9 cellular contexts compared by ENCODE assay signal in genomic region chr12:53502331-53502730, GRCh38. TPM values are rescaled to one million over a fixed set of nuclear protein-coding genes. Genes with fewer than 3 reads are reported as not detected.
DNase-seq lines count a peak whose midpoint lies in the region; ATAC-seq and TF ChIP-seq lines count a peak whose summit lies in the region.
"Had no signal": no experiment of that assay in that cellular context is flagged by ENCODE, and none has a peak within 500 bp of the region (broad histone marks: within the 10 kb centered on the region; RNA-seq: fewer than 3 reads in every experiment).

No MANE protein-coding gene starts in this region.

- H3K4me3 ChIP-seq in AG10803 (ENCODE audit: low read length) (peak overlapping the region; percentile 81), Karpas-422 (ENCODE audit: low read length) (peak overlapping the region; percentile 73), mammary epithelial cell (replicated peaks in 1 of 3; ENCODE audit: insufficient read depth in 1 of 3, low read depth in 2 of 3, low read length in 3 of 3) (peak overlapping the region in 2 of 3 experiments; percentile 63 to 71)

- H3K9me3 Mint-ChIP-seq in naive thymus-derived CD8-positive, alpha-beta T cell: no peaks in the 10 kb centered on the region

- CTCF ChIA-PET in mammary epithelial cell (lab: Charles Lee; ENCODE audit: low non-redundant PET): no interaction called here

- no peaks in the 10 kb centered on the region for H3K9me3 ChIP-seq in Karpas-422 (ENCODE audit: low read length)
- H3K9me3 ChIP-seq in mammary epithelial cell (replicated peaks; ENCODE audit: insufficient read depth, low read length): no peaks in the 10 kb centered on the region
- H3K9me3 ChIP-seq: adrenal gland had no signal

- H3K4me1 Mint-ChIP-seq in naive thymus-derived CD8-positive, alpha-beta T cell: peaks cover 19 to 48% (median 38%) of the 10 kb centered on the region in 4 donors

- no TSS peak for BruUV-seq in mammary epithelial cell (replicated peaks; lab: Mats Ljungman, UMichigan)

- no peak for DNase-seq in AG10803 (ENCODE audit: low read depth)
- no peak for DNase-seq in Karpas-422
- no peak for DNase-seq in mammary epithelial cell
- no peak for DNase-seq in naive thymus-derived CD8-positive, alpha-beta T cell
- no peak for DNase-seq in cortex of kidney (lab: John Stamatoyannopoulos, UW)
- DNase-seq in KG1 (lab: John Stamatoyannopoulos, UW): no peak
- DNase-seq in mesenteric fat pad (ENCODE audit: low spot score): no peak
- DNase-seq in stimulated activated CD4-positive, alpha-beta T cell treated with anti-CD3 and anti-CD28 coated beads, Interleukin-12 subunit alpha, Interleukin-12 subunit beta, amount 100 ng/mL, for 4 hours: no peak

- no peak overlapping the region for H3K27ac ChIP-seq in Karpas-422 (ENCODE audit: low read length)
- H3K27ac ChIP-seq in mammary epithelial cell (ENCODE audit: insufficient read depth, low read depth, low read length): no peak overlapping the region

- H3K36me3 ChIP-seq in Karpas-422 (ENCODE audit: insufficient read depth, low read length) (0 out of 2 replicates have a peak, but pooled peaks cover 3% of the 10 kb centered on the region), mammary epithelial cell (ENCODE audit: insufficient read depth, low read length) (peaks cover 3% of the 10 kb centered on the region)

- H3K4me1 ChIP-seq in Karpas-422 (ENCODE audit: low read length): peaks cover 46% of the 10 kb centered on the region
- H3K4me1 ChIP-seq in mammary epithelial cell (ENCODE audit: insufficient read depth, low read length): peaks cover 33% of the 10 kb centered on the region

- POLR2A ChIA-PET in naive thymus-derived CD8-positive, alpha-beta T cell (lab: Charles Lee): interaction anchor here (1.1 to 4.2 kb wide), 6 partner anchors 9 to 157 kb away, joined by 3 to 48 read pairs (median 6); no protein-coding TSS in a partner anchor

- WGBS in mammary epithelial cell (ENCODE audit: low coverage, missing lambda C conversion rate): 20% methylated on average over 9 of the region's 9 CpGs

- in situ Hi-C loops in mammary epithelial cell (cut with MboI; ENCODE audit: low sequenced_read_pairs in 2 of 2): no loop called here

- H3K9me2 ChIP-seq in Karpas-422 (replicated peaks; ENCODE audit: insufficient read depth, low read length): no peaks in the 10 kb centered on the region

- H3K27me3 Mint-ChIP-seq in naive thymus-derived CD8-positive, alpha-beta T cell: no peaks in the 10 kb centered on the region

- intact Hi-C loops in mammary epithelial cell (cut with micrococcal nuclease): no loop called here

- no peak for ATAC-seq in naive thymus-derived CD8-positive, alpha-beta T cell

- H3K27ac Mint-ChIP-seq in naive thymus-derived CD8-positive, alpha-beta T cell: peak overlapping the region in 7 of 10 donors; percentile 8 to 99 (median 94)

- H3K9ac ChIP-seq in Karpas-422 (ENCODE audit: low read length): peak overlapping the region; percentile 75
- no peak overlapping the region for H3K9ac ChIP-seq in mammary epithelial cell (ENCODE audit: insufficient read depth, low read length)

- no peak overlapping the region for H2AFZ ChIP-seq in Karpas-422 (ENCODE audit: low read length)
- no peak overlapping the region for H2AFZ ChIP-seq in mammary epithelial cell (ENCODE audit: low read depth, low read length)

- H3K27me3 ChIP-seq in Karpas-422 (ENCODE audit: low read length) (no peaks in the 10 kb centered on the region), mammary epithelial cell (ENCODE audit: insufficient read depth, low read length) (no peaks in the 10 kb centered on the region)
- H3K27me3 ChIP-seq: adrenal gland had no signal

- dilution Hi-C loops in mammary epithelial cell (cut with HindIII; ENCODE audit: low sequenced_read_pairs): no loop called here

- peaks cover 36% of the 10 kb centered on the region for H3K79me2 ChIP-seq in Karpas-422 (ENCODE audit: low read length)
- H3K79me2 ChIP-seq in mammary epithelial cell (ENCODE audit: insufficient read depth, low read length): peaks cover 20% of the 10 kb centered on the region

- no peak for TF ChIP-seq CTCF in AG10803 (conservative IDR thresholded peaks at IDR 0.05; ENCODE audit: low read length)
- no peak for TF ChIP-seq CTCF in mammary epithelial cell (conservative IDR thresholded peaks at IDR 0.05 in 1 of 2, IDR thresholded peaks at IDR 0.05 in 1 of 2; ENCODE audit: extremely low read depth in 1 of 2, insufficient read depth in 1 of 2, low read depth in 1 of 2, low read length in 2 of 2)

- H3K4me3 Mint-ChIP-seq in naive thymus-derived CD8-positive, alpha-beta T cell: peak overlapping the region in 8 of 10 donors; percentile 89 to 96 (median 94)

- H4K20me1 ChIP-seq in Karpas-422 (ENCODE audit: insufficient read depth, low read depth, low read length) (no peaks in the 10 kb centered on the region), mammary epithelial cell (ENCODE audit: insufficient read depth, low read length) (no peaks in the 10 kb centered on the region)

- peaks cover 0 to 19% (median 1%) of the 10 kb centered on the region in 3 donors for H3K36me3 Mint-ChIP-seq in naive thymus-derived CD8-positive, alpha-beta T cell

- H3K4me2 ChIP-seq in Karpas-422 (ENCODE audit: low read depth, low read length, poor library complexity, severe bottlenecking) (peak overlapping the region; percentile 72), mammary epithelial cell (ENCODE audit: insufficient read depth, low read depth, low read length) (peak overlapping the region; percentile 88)

RNA-seq across cellular contexts. Expression of gene TARBP2, which starts 1.2 kb away (rescaled TPM):
- 37.0 and 65.7 TPM in 2 replicates for total RNA-seq in Karpas-422 (2014; rRNA removed; shearing (Covaris generic); ENCODE audit: low replicate concordance)
- total RNA-seq in mammary epithelial cell: 10 to 100 TPM; 21.2 to 32.2 TPM
- 36.3 TPM for polyA plus RNA-seq in mammary epithelial cell
- 16.7 TPM for polyA minus RNA-seq in mammary epithelial cell
- total RNA-seq in naive thymus-derived CD8-positive, alpha-beta T cell: 10 to 100 TPM; 45.2 to 46.1 TPM
- 10 to 100 TPM; 27.0 to 32.1 (median 27.9) TPM for polyA plus RNA-seq in naive thymus-derived CD8-positive, alpha-beta T cell
- 16.8 TPM for total RNA-seq in mesenteric fat pad

RNA-seq across cellular contexts. Expression of gene MAP3K12, which starts 3.1 kb away (rescaled TPM):
- 21.9 and 24.8 TPM in 2 replicates for total RNA-seq in Karpas-422 (2014; rRNA removed; shearing (Covaris generic); ENCODE audit: low replicate concordance)
- 10 to 100 TPM; 10.3 to 19.0 TPM for total RNA-seq in mammary epithelial cell
- 12.3 TPM for polyA plus RNA-seq in mammary epithelial cell
- polyA minus RNA-seq in mammary epithelial cell: 42.1 TPM
- total RNA-seq in naive thymus-derived CD8-positive, alpha-beta T cell: 10 to 100 TPM; 17.2 to 23.8 TPM
- polyA plus RNA-seq in naive thymus-derived CD8-positive, alpha-beta T cell: 1 to 10 TPM; 2.4 to 3.9 (median 3.4) TPM
- total RNA-seq in mesenteric fat pad: 12.2 TPM

RNA-seq across cellular contexts. Expression of gene NPFF, which starts 5.0 kb away (rescaled TPM):
- total RNA-seq in Karpas-422 (2014; rRNA removed; shearing (Covaris generic); ENCODE audit: low replicate concordance): 1.0 TPM in 1 of 2 replicates, not detected in the other
- total RNA-seq in mammary epithelial cell (not detected), mesenteric fat pad (not detected)
- polyA plus RNA-seq in mammary epithelial cell: not detected
- polyA minus RNA-seq in mammary epithelial cell: not detected
- not detected for total RNA-seq in naive thymus-derived CD8-positive, alpha-beta T cell
- not detected for polyA plus RNA-seq in naive thymus-derived CD8-positive, alpha-beta T cell
- total RNA-seq: adrenal gland had no signal

RNA-seq across cellular contexts. Expression of gene PCBP2, which starts 50.4 kb away (rescaled TPM):
- 340 and 447 TPM in 2 replicates for total RNA-seq in Karpas-422 (2014; rRNA removed; shearing (Covaris generic); ENCODE audit: low replicate concordance)
- total RNA-seq in mammary epithelial cell: 100 to 1,000 TPM; 187 to 654 TPM
- 202 TPM for polyA plus RNA-seq in mammary epithelial cell
- polyA minus RNA-seq in mammary epithelial cell: 842 TPM
- 100 to 1,000 TPM; 858 to 917 TPM for total RNA-seq in naive thymus-derived CD8-positive, alpha-beta T cell
- 100 to 1,000 TPM; 143 to 157 (median 152) TPM for polyA plus RNA-seq in naive thymus-derived CD8-positive, alpha-beta T cell
- 722 TPM for total RNA-seq in mesenteric fat pad
